Comparison of ENCODE assay signal across 29 cellular contexts in genomic region chr2:61721382-61721781, GRCh38.
"Had no signal": no experiment of that assay in that cellular context is flagged by ENCODE, and none has a peak within 500 bp of the region (broad histone marks: within the 10 kb centered on the region; RNA-seq: fewer than 3 reads in every experiment).

No MANE protein-coding gene starts in this region.

- H3K9me3 ChIP-seq: neutrophil, pancreas, prostate gland, right lobe of liver, sigmoid colon, suprapubic skin, testis, tibial artery, transverse colon, upper lobe of right lung, uterus had no signal

- H3K27ac ChIP-seq: neutrophil, pancreas, prostate gland, right lobe of liver, sigmoid colon, skin epidermis, spleen, suprapubic skin, testis, tibial artery, transverse colon, upper lobe of right lung, uterus had no signal

- DNase-seq: naive thymus-derived CD8-positive, alpha-beta T cell; nephron progenitor cell; nucleus accumbens; pancreas; right cardiac atrium; right lobe of liver; sigmoid colon; spleen; stimulated activated CD4-positive, alpha-beta T cell treated with anti-CD3 and anti-CD28 coated beads, Interleukin-12 subunit alpha, Interleukin-12 subunit beta, amount 100 ng/mL, for 4 hours; stimulated activated CD4-positive, alpha-beta T cell treated with anti-CD3 and anti-CD28 coated beads, Interleukin-1b, Interleukin-23, amount 100 ng/mL, for 48 hours; stimulated activated CD4-positive, alpha-beta T cell treated with anti-CD3 and anti-CD28 coated beads, Interleukin-4, amount 100 ng/mL, for 1 hour; stimulated activated CD4-positive, alpha-beta T cell treated with anti-CD3 and anti-CD28 coated beads, Interleukin-4, amount 100 ng/mL, for 4 hours; stimulated activated CD8-positive, alpha-beta memory T cell treated with anti-CD3 and anti-CD28 coated beads, Interleukin-4, amount 100 ng/mL, for 48 hours; stimulated activated naive CD4-positive, alpha-beta T cell; stimulated activated naive CD8-positive, alpha-beta T cell treated with anti-CD3 and anti-CD28 coated beads, Interleukin-15, amount 100 ng/mL, for 72 hours; stimulated activated naive CD8-positive, alpha-beta T cell treated with anti-CD3 and anti-CD28 coated beads, Interleukin-15, Interleukin-2, amounts not matched to agents 100 U/mL and 50 U/mL, for 24 hours; substantia nigra; testis; tibial artery; transverse colon; upper lobe of right lung; uterus had no signal

- H3K4me2 ChIP-seq: smooth muscle cell had no signal

- H3K4me1 ChIP-seq: pancreas, prostate gland, right lobe of liver, sigmoid colon, spleen, suprapubic skin, testis, tibial artery, transverse colon, upper lobe of right lung, uterus had no signal

- H3K4me3 ChIP-seq: pancreas, prostate gland, right lobe of liver, sigmoid colon, skin epidermis, smooth muscle cell, spleen, suprapubic skin, testis, tibial artery, transverse colon, upper lobe of right lung, uterus had no signal

- H3K27me3 ChIP-seq: neutrophil, pancreas, right lobe of liver, sigmoid colon, suprapubic skin, testis, tibial artery, transverse colon, upper lobe of right lung, uterus had no signal

- ATAC-seq: naive thymus-derived CD8-positive, alpha-beta T cell; natural killer cell treated with Interleukin-12 subunit alpha and Interleukin-12 subunit beta and Interleukin-15 and Interleukin-18, amount 100 ng/mL, for 72 hours; pancreas; right cardiac atrium; right lobe of liver; stimulated activated memory B cell treated with anti-CD40 and anti-IgM and Interleukin-4, amounts not matched to agents 10 μg/mL and 1 μg/mL and 100 μg/mL, for 72 hours; stimulated activated naive CD8-positive, alpha-beta T cell treated with anti-CD3 and anti-CD28 coated beads, Interleukin-15, amount 100 ng/mL, for 72 hours; stimulated activated naive CD8-positive, alpha-beta T cell treated with anti-CD3 and anti-CD28 coated beads, Interleukin-15, Interleukin-2, amounts not matched to agents 100 U/mL and 50 U/mL, for 24 hours; upper lobe of right lung had no signal

- H3K36me3 ChIP-seq: neutrophil, pancreas, prostate gland, right lobe of liver, sigmoid colon, spleen, suprapubic skin, tibial artery, transverse colon, upper lobe of right lung, uterus had no signal
